In the genomic region with DNA sequence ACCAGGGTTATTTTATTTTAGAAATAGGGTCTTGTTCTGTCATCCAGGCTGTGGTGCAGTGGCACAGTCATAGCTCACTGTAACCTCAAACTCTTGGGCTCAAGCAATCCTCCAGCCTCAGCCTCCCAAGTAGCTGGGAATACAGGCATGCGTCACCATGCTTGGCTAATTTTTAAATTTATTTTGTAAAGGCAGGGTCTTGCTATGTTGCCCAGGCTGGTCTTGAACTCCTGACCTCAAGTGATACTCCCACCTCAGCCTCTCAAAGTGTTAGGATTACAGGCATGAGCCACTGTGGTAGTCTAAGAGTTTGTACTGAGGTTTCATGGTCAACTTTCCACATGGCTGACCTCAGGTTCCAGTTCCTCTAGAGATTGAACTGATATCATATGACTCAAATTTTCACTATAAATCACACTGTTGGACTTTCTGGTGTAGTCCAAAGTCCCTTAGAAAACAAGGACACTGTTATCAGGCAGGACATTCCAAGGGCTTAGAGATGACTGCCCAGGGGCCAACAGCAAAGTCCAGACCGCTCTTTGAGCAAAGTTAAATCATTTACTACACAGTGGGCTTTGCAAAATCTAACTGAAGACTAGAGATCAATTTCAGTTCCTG, we compare ENCODE assay signal across 16 cellular contexts.
DNase-seq lines count a peak whose midpoint lies in the region; ATAC-seq, FAIRE-seq and TF ChIP-seq lines count a peak whose summit lies in the region.
"Had no signal": no experiment of that assay in that cellular context is flagged by ENCODE, and none has a peak within 500 bp of the region (broad histone marks: within the 10 kb centered on the region; RNA-seq: fewer than 3 reads in every experiment).

No MANE protein-coding gene starts in this region.

- TF ChIP-seq RAD21 in K562 (CRISPR knock-in tag; conservative IDR thresholded peaks at IDR 0.05 in 1 of 2, IDR thresholded peaks at IDR 0.05 in 1 of 2) = no peak

- no peaks in the 10 kb centered on the region; a peak in 1 of 5 replicates for H3K27me3 ChIP-seq in K562 (ENCODE audit: control insufficient read depth in 2 of 2, insufficient read depth in 2 of 2, low read length in 2 of 2)
- H3K27me3 ChIP-seq: Peyer's patch had no signal

- no peak for FAIRE-seq in K562 (lab: Jason Lieb, UNC)
- FAIRE-seq: kidney had no signal

- POLR2A ChIA-PET in K562 (lab: Yijun Ruan, JAX) = interaction anchor here (0.5 kb wide), 1 partner anchor 14 kb away, joined by 3 read pairs; no protein-coding TSS in a partner anchor

- H3K9me3 ChIP-seq in K562 (replicated peaks; ENCODE audit: control insufficient read depth, insufficient read depth, low read depth, low read length) = no peaks in the 10 kb centered on the region
- H3K9me3 ChIP-seq: Peyer's patch had no signal

- no peak overlapping the region for H2AFZ ChIP-seq in K562 (ENCODE audit: low read depth, low read length)

- H3K4me1 ChIP-seq in K562 (replicated peaks in 1 of 2; ENCODE audit: control insufficient read depth in 2 of 2, insufficient read depth in 2 of 2, low read length in 2 of 2) = no peaks in the 10 kb centered on the region; a peak in 1 of 5 replicates
- H3K4me1 ChIP-seq: Peyer's patch had no signal

- H4K20me1 ChIP-seq in K562 (replicated peaks; ENCODE audit: control insufficient read depth, insufficient read depth, low read length) = no peaks in the 10 kb centered on the region

- H3K9ac ChIP-seq in K562 (ENCODE audit: insufficient read depth in 1 of 2, low read depth in 2 of 2, low read length in 2 of 2) = no peak overlapping the region

- TF ChIP-seq POLR2A in K562 (conservative IDR thresholded peaks at IDR 0.05) = no peak

- H3K4me3 ChIP-seq in K562 = no peak overlapping the region
- H3K4me3 ChIP-seq: Peyer's patch had no signal

- no peaks in the 10 kb centered on the region for H3K9me1 ChIP-seq in K562 (ENCODE audit: control insufficient read depth, insufficient read depth, low read length)

- CTCF ChIA-PET in K562 (lab: Yijun Ruan, JAX; ENCODE audit: low intra/inter-chr PET ratio) = no interaction called here

- TF ChIP-seq CTCF in K562 (IDR thresholded peaks at IDR 0.05 in 2 of 3, conservative IDR thresholded peaks at IDR 0.05 in 1 of 3; ENCODE audit: insufficient read depth in 2 of 3, low read depth in 1 of 3, low read length in 3 of 3) = no peak

- no peak overlapping the region for H3K27ac ChIP-seq in K562 (ENCODE audit: extremely low read depth, low read depth, low read length)
- H3K27ac ChIP-seq: Peyer's patch had no signal

- DNase-seq in K562 (ENCODE audit: extremely low read depth in 1 of 4, low spot score in 3 of 4) = no peak
- DNase-seq in NCI-H2227 (lab: John Stamatoyannopoulos, UW; ENCODE audit: unreplicated experiment) = no peak
- DNase-seq in NCI-H1694 (lab: John Stamatoyannopoulos, UW) = no peak
- no peak for DNase-seq in stimulated activated naive CD4-positive, alpha-beta T cell (lab: John Stamatoyannopoulos, UW)
- DNase-seq in NCI-H446 (lab: John Stamatoyannopoulos, UW) = no peak
- DNase-seq: AML-193; dermis blood vessel endothelial cell; foreskin fibroblast; kidney; NCI-H2227 treated with DMSO at 0.1 percent for 48 hours; Peyer's patch; stimulated activated CD4-positive, alpha-beta T cell treated with anti-CD3 and anti-CD28 coated beads, Interleukin-12 subunit alpha, Interleukin-12 subunit beta, amount 100 ng/mL, for 4 hours; T-helper 9 cell had no signal

- in situ Hi-C loops in K562 (cut with MboI) = no loop called here

- intact Hi-C loops in K562 (cut with micrococcal nuclease) = loop anchor here (10.0 kb wide), 1 partner anchor 95 kb away; no protein-coding TSS in a partner anchor

- no TSS peak for BruUV-seq in K562 (replicated peaks; lab: Mats Ljungman, UMichigan)

- H3K79me2 ChIP-seq in K562 (ENCODE audit: control insufficient read depth, insufficient read depth, low read length) = no peaks in the 10 kb centered on the region

- H3K4me2 ChIP-seq in K562 (ENCODE audit: insufficient read depth, low read length) = no peak overlapping the region

- H3K36me3 ChIP-seq in K562 (ENCODE audit: control insufficient read depth, insufficient read depth, low read length) = no peaks in the 10 kb centered on the region
- H3K36me3 ChIP-seq: Peyer's patch had no signal

- ATAC-seq in GM18499 (IDR thresholded peaks at IDR 0.05; ENCODE audit: insufficient read depth, unreplicated experiment) (peak; percentile 85), GM21447 (IDR thresholded peaks at IDR 0.05; ENCODE audit: unreplicated experiment) (peak; percentile 86), HG03159 (IDR thresholded peaks at IDR 0.05; ENCODE audit: unreplicated experiment) (peak; percentile 80), K562 (no peak)

- TF ChIP-seq EP300 in K562 (IDR thresholded peaks at IDR 0.05; ENCODE audit: low read length) = no peak

- WGBS in K562 (ENCODE audit: insufficient coverage, low coverage, missing lambda C conversion rate) = 0% methylated on average over 2 of the region's 2 CpGs

TF ChIP-seq in K562, 482 proteins besides CTCF, POLR2A, EP300 and RAD21 (continues in another document):
- TF ChIP-seq, protein P1, sequence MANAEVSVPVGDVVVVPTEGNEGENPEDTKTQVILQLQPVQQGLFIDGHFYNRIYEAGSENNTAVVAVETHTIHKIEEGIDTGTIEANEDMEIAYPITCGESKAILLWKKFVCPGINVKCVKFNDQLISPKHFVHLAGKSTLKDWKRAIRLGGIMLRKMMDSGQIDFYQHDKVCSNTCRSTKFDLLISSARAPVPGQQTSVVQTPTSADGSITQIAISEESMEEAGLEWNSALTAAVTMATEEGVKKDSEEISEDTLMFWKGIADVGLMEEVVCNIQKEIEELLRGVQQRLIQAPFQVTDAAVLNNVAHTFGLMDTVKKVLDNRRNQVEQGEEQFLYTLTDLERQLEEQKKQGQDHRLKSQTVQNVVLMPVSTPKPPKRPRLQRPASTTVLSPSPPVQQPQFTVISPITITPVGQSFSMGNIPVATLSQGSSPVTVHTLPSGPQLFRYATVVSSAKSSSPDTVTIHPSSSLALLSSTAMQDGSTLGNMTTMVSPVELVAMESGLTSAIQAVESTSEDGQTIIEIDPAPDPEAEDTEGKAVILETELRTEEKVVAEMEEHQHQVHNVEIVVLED (CRISPR knock-in tag; IDR thresholded peaks at IDR 0.05) = no peak
- TF ChIP-seq, protein P2, sequence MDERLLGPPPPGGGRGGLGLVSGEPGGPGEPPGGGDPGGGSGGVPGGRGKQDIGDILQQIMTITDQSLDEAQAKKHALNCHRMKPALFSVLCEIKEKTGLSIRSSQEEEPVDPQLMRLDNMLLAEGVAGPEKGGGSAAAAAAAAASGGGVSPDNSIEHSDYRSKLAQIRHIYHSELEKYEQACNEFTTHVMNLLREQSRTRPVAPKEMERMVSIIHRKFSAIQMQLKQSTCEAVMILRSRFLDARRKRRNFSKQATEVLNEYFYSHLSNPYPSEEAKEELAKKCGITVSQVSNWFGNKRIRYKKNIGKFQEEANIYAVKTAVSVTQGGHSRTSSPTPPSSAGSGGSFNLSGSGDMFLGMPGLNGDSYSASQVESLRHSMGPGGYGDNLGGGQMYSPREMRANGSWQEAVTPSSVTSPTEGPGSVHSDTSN (CRISPR knock-in tag; IDR thresholded peaks at IDR 0.05; ENCODE audit: low read depth) = no peak
- TF ChIP-seq, protein P2 (tag; conservative IDR thresholded peaks at IDR 0.05; ENCODE audit: low read depth) = peak; percentile 40; the same call in 1 of the 2 replicates
- TF ChIP-seq RFX1 (IDR thresholded peaks at IDR 0.05) (no peak), MEIS2 (IDR thresholded peaks at IDR 0.05; ENCODE audit: partially characterized antibody) (peak; percentile 43), SRSF7 (optimal IDR thresholded peaks at IDR 0.05; ENCODE audit: low read depth, low read length) (no peak), ZNF316 (IDR thresholded peaks at IDR 0.05) (no peak), MAFG (tag; conservative IDR thresholded peaks at IDR 0.05) (no peak), ZNF143 (CRISPR knock-in tag; IDR thresholded peaks at IDR 0.05) (no peak), RBM34 (IDR thresholded peaks at IDR 0.05; ENCODE audit: borderline replicate concordance, insufficient read depth, low read length) (no peak)
- TF ChIP-seq, protein P3, sequence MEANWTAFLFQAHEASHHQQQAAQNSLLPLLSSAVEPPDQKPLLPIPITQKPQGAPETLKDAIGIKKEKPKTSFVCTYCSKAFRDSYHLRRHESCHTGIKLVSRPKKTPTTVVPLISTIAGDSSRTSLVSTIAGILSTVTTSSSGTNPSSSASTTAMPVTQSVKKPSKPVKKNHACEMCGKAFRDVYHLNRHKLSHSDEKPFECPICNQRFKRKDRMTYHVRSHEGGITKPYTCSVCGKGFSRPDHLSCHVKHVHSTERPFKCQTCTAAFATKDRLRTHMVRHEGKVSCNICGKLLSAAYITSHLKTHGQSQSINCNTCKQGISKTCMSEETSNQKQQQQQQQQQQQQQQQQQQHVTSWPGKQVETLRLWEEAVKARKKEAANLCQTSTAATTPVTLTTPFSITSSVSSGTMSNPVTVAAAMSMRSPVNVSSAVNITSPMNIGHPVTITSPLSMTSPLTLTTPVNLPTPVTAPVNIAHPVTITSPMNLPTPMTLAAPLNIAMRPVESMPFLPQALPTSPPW (CRISPR knock-in tag; IDR thresholded peaks at IDR 0.05) = no peak
